ENCODE assay signal across 8 cellular contexts in genomic region chr6:138654715-138655634, GRCh38.
A peak's percentile ranks its signal among the peaks of the same experiment; 100 is the strongest.
DNase-seq lines count a peak whose midpoint lies in the region; ATAC-seq and TF ChIP-seq lines count a peak whose summit lies in the region.

No MANE protein-coding gene starts in this region.

- ATAC-seq in HG03025 (IDR thresholded peaks at IDR 0.05; ENCODE audit: low FRiP score, unreplicated experiment) (peak; percentile 94), left lobe of liver (no peak)
- ATAC-seq in naive thymus-derived CD4-positive, alpha-beta T cell = no peak

- DNase-seq in activated CD4-positive, alpha-beta T cell treated with anti-CD3 and anti-CD28 coated beads for 24 hours (ENCODE audit: low read depth in 2 of 2) = peak; percentile 4 to 9
- DNase-seq in activated CD4-positive, alpha-beta T cell treated with anti-CD3 and anti-CD28 coated beads, Interleukin-2, amount 50 U/mL, for 1 hour = no peak
- DNase-seq in activated CD4-positive, alpha-beta T cell treated with anti-CD3 and anti-CD28 coated beads, Interleukin-2, amount 50 U/mL, for 48 hours = peak; percentile 25 to 34
- no peak for DNase-seq in osteocyte (ENCODE audit: extremely low spot score, unreplicated experiment)
- no peak for DNase-seq in NCI-H82 treated with DMSO at 0.1 percent for 48 hours (lab: John Stamatoyannopoulos, UW; ENCODE audit: unreplicated experiment)
- DNase-seq in naive thymus-derived CD4-positive, alpha-beta T cell = no peak
- DNase-seq in left lobe of liver (ENCODE audit: low spot score) = no peak

- POLR2A ChIA-PET in naive thymus-derived CD4-positive, alpha-beta T cell (lab: Charles Lee) = no interaction called here

- peak overlapping the region; percentile 81 for H3K27ac Mint-ChIP-seq in osteocyte (ENCODE audit: unreplicated experiment)
- H3K27ac Mint-ChIP-seq in naive thymus-derived CD4-positive, alpha-beta T cell = no peak overlapping the region

- peaks cover 34% of the 10 kb centered on the region for H3K4me1 Mint-ChIP-seq in osteocyte (ENCODE audit: unreplicated experiment)
- H3K4me1 Mint-ChIP-seq in naive thymus-derived CD4-positive, alpha-beta T cell = peaks cover 0 to 13% (median 6%) of the 10 kb centered on the region in 7 donors

- no peaks in the 10 kb centered on the region for H3K9me3 Mint-ChIP-seq in osteocyte (ENCODE audit: unreplicated experiment)
- no peaks in the 10 kb centered on the region for H3K9me3 Mint-ChIP-seq in naive thymus-derived CD4-positive, alpha-beta T cell

- CTCF ChIA-PET in naive thymus-derived CD4-positive, alpha-beta T cell (lab: Charles Lee) = no interaction called here

- TF ChIP-seq CTCF in osteocyte (IDR thresholded peaks at IDR 0.05) = no peak

- no peak overlapping the region for H3K27ac ChIP-seq in naive thymus-derived CD4-positive, alpha-beta T cell (ENCODE audit: low read depth, low read length)

- no peak overlapping the region for H3K4me3 ChIP-seq in naive thymus-derived CD4-positive, alpha-beta T cell (ENCODE audit: low read length)

- peak overlapping the region; percentile 39 for H3K4me3 Mint-ChIP-seq in osteocyte (ENCODE audit: unreplicated experiment)
- no peak overlapping the region for H3K4me3 Mint-ChIP-seq in naive thymus-derived CD4-positive, alpha-beta T cell

- H3K27me3 Mint-ChIP-seq in osteocyte (ENCODE audit: unreplicated experiment) = no peaks in the 10 kb centered on the region
- peaks cover 0 to 30% (median 8%) of the 10 kb centered on the region in 5 donors for H3K27me3 Mint-ChIP-seq in naive thymus-derived CD4-positive, alpha-beta T cell

- H3K4me1 ChIP-seq in naive thymus-derived CD4-positive, alpha-beta T cell (ENCODE audit: control insufficient read depth in 2 of 2, insufficient read depth in 2 of 2, low read length in 2 of 2) = no peaks in the 10 kb centered on the region

- H3K9me3 ChIP-seq in naive thymus-derived CD4-positive, alpha-beta T cell (ENCODE audit: control insufficient read depth in 2 of 3, low read length in 3 of 3) = no peaks in the 10 kb centered on the region

- no peaks in the 10 kb centered on the region for H3K36me3 Mint-ChIP-seq in osteocyte (ENCODE audit: unreplicated experiment)
- no peaks in the 10 kb centered on the region for H3K36me3 Mint-ChIP-seq in naive thymus-derived CD4-positive, alpha-beta T cell

- H3K36me3 ChIP-seq in naive thymus-derived CD4-positive, alpha-beta T cell (ENCODE audit: control insufficient read depth in 2 of 3, insufficient read depth in 3 of 3, low read length in 3 of 3) = no peaks in the 10 kb centered on the region

- intact Hi-C loops in naive thymus-derived CD4-positive, alpha-beta T cell (cut with micrococcal nuclease) = no loop called here

- H3K27me3 ChIP-seq in naive thymus-derived CD4-positive, alpha-beta T cell (ENCODE audit: control insufficient read depth in 2 of 2, insufficient read depth in 2 of 2, low read length in 2 of 2) = no peaks in the 10 kb centered on the region

Comparison
In these comparisons a context has a peak if more than half of its experiments do, and no peak if none do; other contexts are left out.
1. DNase-seq: peak in activated CD4-positive, alpha-beta T cell treated with anti-CD3 and anti-CD28 coated beads for 24 hours (2 of 2) and activated CD4-positive, alpha-beta T cell treated with anti-CD3 and anti-CD28 coated beads, Interleukin-2, amount 50 U/mL, for 48 hours (2 of 2); none in activated CD4-positive, alpha-beta T cell treated with anti-CD3 and anti-CD28 coated beads, Interleukin-2, amount 50 U/mL, for 1 hour (single experiment), osteocyte (single experiment), NCI-H82 treated with DMSO at 0.1 percent for 48 hours (single experiment), naive thymus-derived CD4-positive, alpha-beta T cell (0 of 9) and left lobe of liver (single experiment).